ENCODE assay signal across 8 cellular contexts in genomic region chr16:66880288-66881013, GRCh38. TPM values are rescaled to one million over a fixed set of nuclear protein-coding genes. Genes with fewer than 3 reads are reported as not detected.
DNase-seq lines count a peak whose midpoint lies in the region; FAIRE-seq and TF ChIP-seq lines count a peak whose summit lies in the region.

PDP2 (plus strand) TSS chr16:66880515; CDS start chr16:66884285, 3,770 bp downstream.

- peak within 1 kb of the TSS; percentile 89; the same call in 1 of the 2 replicates for H3K14ac ChIP-seq in H9 (ENCODE audit: insufficient read depth, low read length)

- H3K27me3 ChIP-seq in H9 (ENCODE audit: insufficient read depth, low read length) (no peaks in the 10 kb centered on the region; the same call in 1 of the 2 replicates), stomach (no peaks in the 10 kb centered on the region)

- H3K9me3 Mint-ChIP-seq in H9 (no peaks in the 10 kb centered on the region; a peak in 1 of 5 replicates), neural crest cell (no peaks in the 10 kb centered on the region)

- TF ChIP-seq CTCF in H9 (conservative IDR thresholded peaks at IDR 0.05) (no peak), fibroblast of villous mesenchyme (IDR thresholded peaks at IDR 0.05; ENCODE audit: insufficient read depth, low read depth, low read length) (no peak), neural crest cell (conservative IDR thresholded peaks at IDR 0.05) (no peak), stomach (IDR thresholded peaks at IDR 0.05) (no peak)

- H2BK20ac ChIP-seq in H9 (ENCODE audit: low read depth, low read length, poor library complexity, severe bottlenecking) = no peak within 1 kb of the TSS

- H3K9me3 ChIP-seq in H9 (ENCODE audit: control insufficient read depth, low read depth, low read length) = no peaks in the 10 kb centered on the region
- no peaks in the 10 kb centered on the region for H3K9me3 ChIP-seq in stomach

- H3K27ac ChIP-seq in H9 (ENCODE audit: insufficient read length, low read depth, low read length) (no peak within 1 kb of the TSS), stomach (peak within 1 kb of the TSS; percentile 59 to 88 (median 77))

- intact Hi-C loops in stomach (cut with DNase I; ENCODE audit: low total_unique reads) = no loop called here

- H3T11ph ChIP-seq in H9 (ENCODE audit: low read length) = no peak within 1 kb of the TSS

- H3K4me3 Mint-ChIP-seq in H9 = peak within 1 kb of the TSS; percentile 94 to 96
- H3K4me3 Mint-ChIP-seq in neural crest cell = peak within 1 kb of the TSS; percentile 100

- peaks cover 12 to 25% (median 19%) of the 10 kb centered on the region in 4 donors for H3K36me3 ChIP-seq in stomach

- H3K23ac ChIP-seq in H9 (ENCODE audit: insufficient read length, low read depth, low read length) = no peak within 1 kb of the TSS

- H4K8ac ChIP-seq in H9 (replicated peaks; ENCODE audit: insufficient read length, low read depth, low read length) = no peak within 1 kb of the TSS

- H3K4me1 Mint-ChIP-seq in H9 (peaks cover 10 to 13% of the 10 kb centered on the region in 2 experiments), neural crest cell (peaks cover 33% of the 10 kb centered on the region)

- H3K36me3 Mint-ChIP-seq in H9 (ENCODE audit: insufficient read depth in 1 of 3, low read depth in 3 of 3) (peaks cover 9 to 14% (median 14%) of the 10 kb centered on the region in 3 experiments; a peak in 6 of 7 replicates), neural crest cell (ENCODE audit: low read depth) (no peaks in the 10 kb centered on the region)

- peaks cover 2% of the 10 kb centered on the region for H3K79me1 ChIP-seq in H9 (ENCODE audit: insufficient read depth, low read depth, low read length, poor library complexity, severe bottlenecking)

- H3K27me3 Mint-ChIP-seq in H9 (ENCODE audit: low read depth) (peaks cover 12% of the 10 kb centered on the region), neural crest cell (ENCODE audit: low read depth) (no peaks in the 10 kb centered on the region)

- no peak within 1 kb of the TSS for H2BK15ac ChIP-seq in H9 (ENCODE audit: low read depth, low read length)

- FAIRE-seq in G401.6 (lab: Jason Lieb, UNC) = peak; percentile 95

- H3K4me3 ChIP-seq in fibroblast of villous mesenchyme (ENCODE audit: low read depth, low read length) (peak within 1 kb of the TSS; percentile 72), stomach (peak within 1 kb of the TSS; percentile 60 to 97 (median 80))

- peak within 1 kb of the TSS; percentile 70 for H3K4me2 ChIP-seq in H9 (ENCODE audit: insufficient read depth, insufficient read length, low read length)

- H3K4ac ChIP-seq in H9 (ENCODE audit: low read depth, low read length) = no peak within 1 kb of the TSS

- H2BK12ac ChIP-seq in H9 (ENCODE audit: insufficient read length, low read depth, low read length) = no peak within 1 kb of the TSS

- H3K18ac ChIP-seq in H9 (ENCODE audit: insufficient read length, low read depth, low read length) = peak within 1 kb of the TSS; percentile 69

- H4K91ac ChIP-seq in H9 (ENCODE audit: insufficient read length, low read depth, low read length) = no peak within 1 kb of the TSS

- H3K23me2 ChIP-seq in H9 (ENCODE audit: insufficient read length, low read depth, low read length, poor library complexity, severe bottlenecking) = peaks cover 6% of the 10 kb centered on the region

- peaks cover 5% of the 10 kb centered on the region; the same call in 1 of the 2 replicates for H3K79me2 ChIP-seq in H9 (ENCODE audit: insufficient read depth, low read length)

- TF ChIP-seq POLR2A in stomach (IDR thresholded peaks at IDR 0.05) = no peak

- TF ChIP-seq EP300 in stomach (IDR thresholded peaks at IDR 0.05) = no peak

- no peak within 1 kb of the TSS for H2AFZ ChIP-seq in H9 (ENCODE audit: low read length)

- H4K5ac ChIP-seq in H9 (ENCODE audit: insufficient read length, low read depth, low read length) = no peak within 1 kb of the TSS

- peak within 1 kb of the TSS; percentile 58 to 97 (median 95); a peak in 6 of 7 replicates for H3K27ac Mint-ChIP-seq in H9
- H3K27ac Mint-ChIP-seq in neural crest cell (ENCODE audit: unreplicated experiment) = peak within 1 kb of the TSS; percentile 92

- H2AK5ac ChIP-seq in H9 (ENCODE audit: insufficient read length, low read length) = no peak within 1 kb of the TSS

- no CpG with 5 or more reads among the region's 58 CpGs for WGBS in H9 (ENCODE audit: extremely low coverage, insufficient read length, low lambda C conversion rate)
- 0 to 1% (median 0%) methylated on average over 17 to 58 of the region's 58 CpGs for WGBS in stomach, 5 donors

- no peak within 1 kb of the TSS for H3K56ac ChIP-seq in H9 (ENCODE audit: insufficient read length, low read depth, low read length)

- H2BK5ac ChIP-seq in H9 (ENCODE audit: insufficient read length, low read length) = no peak within 1 kb of the TSS

- H3K4me1 ChIP-seq in H9 (ENCODE audit: insufficient read depth, low read length) (no peaks in the 10 kb centered on the region; the same call in 1 of the 2 replicates), stomach (peaks cover 15 to 25% (median 18%) of the 10 kb centered on the region in 4 donors)

- H2BK120ac ChIP-seq in H9 (ENCODE audit: low read depth, low read length, poor library complexity, severe bottlenecking) = no peak within 1 kb of the TSS

- peak within 1 kb of the TSS; percentile 59 for H3K9ac ChIP-seq in H9 (ENCODE audit: extremely low read depth, insufficient read length, low read length)

- no peaks in the 10 kb centered on the region for H4K20me1 ChIP-seq in H9 (ENCODE audit: control insufficient read depth, insufficient read depth, insufficient read length)

- DNase-seq in H9 = peak; percentile 99
- DNase-seq in M059J (ENCODE audit: low read depth) = peak; percentile 95
- DNase-seq in SHP77 treated with DMSO at 0.1 percent for 48 hours (lab: John Stamatoyannopoulos, UW) = peak; percentile 91
- DNase-seq in activated gamma-delta T cell treated with Interleukin-2 at 50 U/mL for 16 hours = peak; percentile 88
- DNase-seq in fibroblast of villous mesenchyme (ENCODE audit: low read depth) = peak; percentile 95
- peak; percentile 96 for DNase-seq in neural crest cell (ENCODE audit: low read depth, low spot score)
- DNase-seq in stomach = peak; percentile 96

RNA-seq across cellular contexts. Expression of gene PDP2, which starts in this region (rescaled TPM):
- total RNA-seq in H9 (2021) = 22.0 and 23.1 TPM in 2 replicates
- total RNA-seq in M059J (2014; rRNA removed; shearing (Covaris generic)) = 4.2 and 15.1 TPM in 2 replicates
- 17.4 and 25.9 TPM in 2 replicates for total RNA-seq in fibroblast of villous mesenchyme
- total RNA-seq in neural crest cell = 18.0 and 22.7 TPM in 2 replicates
- total RNA-seq in stomach = 10 to 100 TPM in 1 of 5 donors, 1 to 10 TPM in 4; 4.9 to 96.9 (median 7.5) TPM
- 1 to 10 TPM; 1.6 to 2.1 (median 1.9) TPM for polyA plus RNA-seq in stomach
